Comparison of ENCODE assay signal across 43 cellular contexts in the genomic region with DNA sequence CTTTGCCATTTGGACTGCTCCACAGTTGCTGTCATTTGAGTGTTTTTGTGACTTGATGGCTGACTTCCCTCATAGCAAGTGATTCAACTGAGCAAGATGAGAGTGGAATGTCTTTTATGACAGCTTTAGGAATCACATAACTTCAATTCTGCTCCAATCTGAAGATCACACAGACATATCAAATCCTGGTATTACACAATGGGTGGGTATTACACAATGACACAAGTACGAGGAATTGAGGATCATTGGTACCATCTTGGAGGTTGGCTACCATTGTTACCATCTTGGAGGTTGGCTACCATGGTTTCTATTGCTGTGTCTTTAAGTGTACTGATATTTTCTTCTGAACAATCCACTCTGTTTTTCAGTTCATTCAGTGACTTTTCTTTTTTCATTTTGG. TPM values are rescaled to one million over a fixed set of nuclear protein-coding genes. Genes with fewer than 3 reads are reported as not detected.
"Had no signal": no experiment of that assay in that cellular context is flagged by ENCODE, and none has a peak within 500 bp of the region (broad histone marks: within the 10 kb centered on the region; RNA-seq: fewer than 3 reads in every experiment).

No MANE protein-coding gene starts in this region.

- ATAC-seq: activated naive CD4-positive, alpha-beta T cell treated with anti-CD3 and anti-CD28 coated beads, Interleukin-2, amount 50 U/mL, for 72 hours; activated naive CD8-positive, alpha-beta T cell treated with anti-CD3 and anti-CD28 coated beads, Interleukin-2, amount 50 U/mL, for 24 hours; activated T-cell treated with anti-CD3 and anti-CD28 coated beads, Interleukin-2, amount 50 U/mL, for 4 hours; activated T-cell treated with anti-CD3 and anti-CD28 coated beads, Interleukin-2, amount 50 U/mL, for 72 hours; activated T-helper 17 cell treated with anti-CD3 and anti-CD28 coated beads, Interleukin-2, amount 50 U/mL, for 72 hours; body of pancreas had no signal

- FAIRE-seq: astrocyte, bronchial epithelial cell had no signal

- H3K9me3 ChIP-seq: adrenal gland, ascending aorta, body of pancreas, breast epithelium had no signal

- H3K27ac Mint-ChIP-seq: activated naive CD4-positive, alpha-beta T cell treated with anti-CD3 and anti-CD28 coated beads for 36 hours; activated naive CD4-positive, alpha-beta T cell treated with anti-CD3 and anti-CD28 coated beads, Interleukin-2, amount 10 ng/mL, durations not matched to agents 7 days and 5 days; activated naive CD4-positive, alpha-beta T cell treated with anti-CD3 and anti-CD28 coated beads, Interleukin-2, amount 50 U/mL, for 24 hours; activated naive CD4-positive, alpha-beta T cell treated with anti-CD3 and anti-CD28 coated beads, Interleukin-2, amount 50 U/mL, for 72 hours; activated naive CD8-positive, alpha-beta T cell; activated naive CD8-positive, alpha-beta T cell treated with anti-CD3 and anti-CD28 coated beads for 36 hours; activated naive CD8-positive, alpha-beta T cell treated with anti-CD3 and anti-CD28 coated beads, Interleukin-2, amount 10 ng/mL, durations not matched to agents 7 days and 5 days; activated naive CD8-positive, alpha-beta T cell treated with anti-CD3 and anti-CD28 coated beads, Interleukin-2, amount 50 U/mL, for 24 hours; activated T-cell treated with anti-CD3 and anti-CD28 coated beads, Interleukin-2, amount 50 U/mL, for 24 hours; activated T-cell treated with anti-CD3 and anti-CD28 coated beads, Interleukin-2, amount 50 U/mL, for 72 hours; activated T-helper 1 cell treated with anti-CD3 and anti-CD28 coated beads, Interleukin-12 subunit alpha, Interleukin-12 subunit beta, Interleukin-2, Interleukin-4 antibody, amounts not matched to agents 30 ng/mL and 10 ng/mL and 1 ng/mL, durations not matched to agents 14 hours and 24 hours and 36 hours; activated T-helper 17 cell treated with anti-CD3 and anti-CD28 coated beads, Interleukin-2, amount 50 U/mL, for 72 hours; activated T-helper 2 cell treated with anti-CD3 and anti-CD28 coated beads, Interferon-gamma antibody, Interleukin-2, Interleukin-4, amounts not matched to agents 10 μg/mL and 5 μg/mL and 100 μg/mL, durations not matched to agents 14 hours and 24 hours and 36 hours; brain had no signal

- H3K4me3 ChIP-seq: adrenal gland, ascending aorta, body of pancreas, breast epithelium, cardiac muscle cell had no signal

- H3K4me1 ChIP-seq: adrenal gland, ascending aorta, body of pancreas, breast epithelium had no signal

- DNase-seq: activated effector memory CD4-positive, alpha-beta T cell treated with anti-CD3 and anti-CD28 coated beads, Interleukin-2, amount 50 U/mL, for 16 hours; activated gamma-delta T cell; activated gamma-delta T cell treated with Interleukin-2 at 50 U/mL for 16 hours; activated naive CD4-positive, alpha-beta T cell; activated naive CD4-positive, alpha-beta T cell treated with anti-CD3 and anti-CD28 coated beads for 36 hours; activated naive CD4-positive, alpha-beta T cell treated with anti-CD3 and anti-CD28 coated beads, Interleukin-2, amount 10 ng/mL, durations not matched to agents 7 days and 5 days; activated naive CD4-positive, alpha-beta T cell treated with anti-CD3 and anti-CD28 coated beads, Interleukin-2, amount 50 U/mL, for 16 hours; activated naive CD4-positive, alpha-beta T cell treated with Interleukin-2 at 50 U/mL for 16 hours; activated naive CD8-positive, alpha-beta T cell treated with anti-CD3 and anti-CD28 coated beads for 36 hours; activated naive CD8-positive, alpha-beta T cell treated with anti-CD3 and anti-CD28 coated beads, Interleukin-2, amount 10 ng/mL, durations not matched to agents 7 days and 5 days; activated naive CD8-positive, alpha-beta T cell treated with anti-CD3 and anti-CD28 coated beads, Interleukin-2, amount 50 U/mL, for 24 hours; activated T-cell treated with anti-CD3 and anti-CD28 coated beads, Interleukin-2, amount 50 U/mL, for 1 hour; activated T-cell treated with anti-CD3 and anti-CD28 coated beads, Interleukin-2, amount 50 U/mL, for 24 hours; activated T-cell treated with anti-CD3 and anti-CD28 coated beads, Interleukin-2, amount 50 U/mL, for 4 hours; activated T-cell treated with anti-CD3 and anti-CD28 coated beads, Interleukin-2, amount 50 U/mL, for 48 hours; activated T-cell treated with anti-CD3 and anti-CD28 coated beads, Interleukin-2, amount 50 U/mL, for 72 hours; adrenal gland; amniotic stem cell; amygdala; anterior cingulate cortex; aorta; body of pancreas; brain microvascular endothelial cell; caudate nucleus; central memory CD4-positive, alpha-beta T cell; cerebellar nuclear complex had no signal

- H3K27me3 ChIP-seq: adrenal gland, ascending aorta, body of pancreas, brain microvascular endothelial cell, breast epithelium, cardiac muscle cell had no signal

- H3K9me3 Mint-ChIP-seq: activated naive CD4-positive, alpha-beta T cell treated with anti-CD3 and anti-CD28 coated beads for 36 hours; activated naive CD4-positive, alpha-beta T cell treated with anti-CD3 and anti-CD28 coated beads, Interleukin-2, amount 10 ng/mL, durations not matched to agents 7 days and 5 days; activated naive CD4-positive, alpha-beta T cell treated with anti-CD3 and anti-CD28 coated beads, Interleukin-2, amount 50 U/mL, for 24 hours; activated naive CD8-positive, alpha-beta T cell treated with anti-CD3 and anti-CD28 coated beads, Interleukin-2, amount 10 ng/mL, durations not matched to agents 7 days and 5 days; activated T-cell treated with anti-CD3 and anti-CD28 coated beads, Interleukin-2, amount 50 U/mL, for 4 hours; activated T-helper 1 cell treated with anti-CD3 and anti-CD28 coated beads, Interleukin-12 subunit alpha, Interleukin-12 subunit beta, Interleukin-2, Interleukin-4 antibody, amounts not matched to agents 30 ng/mL and 10 ng/mL and 1 ng/mL, durations not matched to agents 14 hours and 24 hours and 36 hours; activated T-helper 17 cell treated with anti-CD3 and anti-CD28 coated beads, Interleukin-2, amount 50 U/mL, for 72 hours; activated T-helper 2 cell treated with anti-CD3 and anti-CD28 coated beads, Interferon-gamma antibody, Interleukin-2, Interleukin-4, amounts not matched to agents 10 μg/mL and 5 μg/mL and 100 μg/mL, durations not matched to agents 14 hours and 24 hours and 36 hours; central memory CD8-positive, alpha-beta T cell had no signal

- H3K36me3 ChIP-seq: adrenal gland, ascending aorta, brain microvascular endothelial cell, breast epithelium, cardiac muscle cell had no signal

- H3K4me1 Mint-ChIP-seq: activated naive CD4-positive, alpha-beta T cell treated with anti-CD3 and anti-CD28 coated beads, Interleukin-2, amount 10 ng/mL, durations not matched to agents 7 days and 5 days; activated naive CD4-positive, alpha-beta T cell treated with anti-CD3 and anti-CD28 coated beads, Interleukin-2, amount 50 U/mL, for 24 hours; activated naive CD8-positive, alpha-beta T cell treated with anti-CD3 and anti-CD28 coated beads for 36 hours; activated naive CD8-positive, alpha-beta T cell treated with anti-CD3 and anti-CD28 coated beads, Interleukin-2, amount 10 ng/mL, durations not matched to agents 7 days and 5 days; activated naive CD8-positive, alpha-beta T cell treated with anti-CD3 and anti-CD28 coated beads, Interleukin-2, amount 50 U/mL, for 24 hours; activated T-helper 17 cell treated with anti-CD3 and anti-CD28 coated beads, Interleukin-2, amount 50 U/mL, for 72 hours; brain; central memory CD8-positive, alpha-beta T cell had no signal

- H3K4me3 Mint-ChIP-seq: activated naive CD4-positive, alpha-beta T cell treated with anti-CD3 and anti-CD28 coated beads for 36 hours; activated naive CD4-positive, alpha-beta T cell treated with anti-CD3 and anti-CD28 coated beads, Interleukin-2, amount 10 ng/mL, durations not matched to agents 7 days and 5 days; activated naive CD4-positive, alpha-beta T cell treated with anti-CD3 and anti-CD28 coated beads, Interleukin-2, amount 50 U/mL, for 24 hours; activated naive CD8-positive, alpha-beta T cell; activated naive CD8-positive, alpha-beta T cell treated with anti-CD3 and anti-CD28 coated beads for 36 hours; activated naive CD8-positive, alpha-beta T cell treated with anti-CD3 and anti-CD28 coated beads, Interleukin-2, amount 10 ng/mL, durations not matched to agents 7 days and 5 days; activated naive CD8-positive, alpha-beta T cell treated with anti-CD3 and anti-CD28 coated beads, Interleukin-2, amount 50 U/mL, for 24 hours; activated T-cell treated with anti-CD3 and anti-CD28 coated beads, Interleukin-2, amount 50 U/mL, for 24 hours; activated T-cell treated with anti-CD3 and anti-CD28 coated beads, Interleukin-2, amount 50 U/mL, for 4 hours; activated T-cell treated with anti-CD3 and anti-CD28 coated beads, Interleukin-2, amount 50 U/mL, for 72 hours; activated T-helper 1 cell treated with anti-CD3 and anti-CD28 coated beads, Interleukin-12 subunit alpha, Interleukin-12 subunit beta, Interleukin-2, Interleukin-4 antibody, amounts not matched to agents 30 ng/mL and 10 ng/mL and 1 ng/mL, durations not matched to agents 14 hours and 24 hours and 36 hours; activated T-helper 17 cell treated with anti-CD3 and anti-CD28 coated beads, Interleukin-2, amount 50 U/mL, for 72 hours; brain; central memory CD8-positive, alpha-beta T cell had no signal

- H3K36me3 Mint-ChIP-seq: activated naive CD4-positive, alpha-beta T cell treated with anti-CD3 and anti-CD28 coated beads, Interleukin-2, amount 10 ng/mL, durations not matched to agents 7 days and 5 days; activated naive CD4-positive, alpha-beta T cell treated with anti-CD3 and anti-CD28 coated beads, Interleukin-2, amount 50 U/mL, for 24 hours; activated naive CD8-positive, alpha-beta T cell treated with anti-CD3 and anti-CD28 coated beads for 36 hours; activated naive CD8-positive, alpha-beta T cell treated with anti-CD3 and anti-CD28 coated beads, Interleukin-2, amount 10 ng/mL, durations not matched to agents 7 days and 5 days; brain had no signal

- H3K27ac ChIP-seq: adrenal gland, ascending aorta, body of pancreas, brain microvascular endothelial cell, breast epithelium, cardiac muscle cell had no signal

RNA-seq across cellular contexts. Expression of gene TSHB, which starts 8.5 kb away (rescaled TPM):
- total RNA-seq: activated naive CD4-positive, alpha-beta T cell treated with anti-CD3 and anti-CD28 coated beads for 36 hours; activated naive CD4-positive, alpha-beta T cell treated with anti-CD3 and anti-CD28 coated beads, Interleukin-2, amount 50 U/mL, for 72 hours; activated naive CD8-positive, alpha-beta T cell treated with anti-CD3 and anti-CD28 coated beads for 36 hours; activated naive CD8-positive, alpha-beta T cell treated with anti-CD3 and anti-CD28 coated beads, Interleukin-2, amount 10 ng/mL, durations not matched to agents 7 days and 5 days; activated T-cell treated with anti-CD3 and anti-CD28 coated beads, Interleukin-2, amount 50 U/mL, for 4 hours; activated T-cell treated with anti-CD3 and anti-CD28 coated beads, Interleukin-2, amount 50 U/mL, for 72 hours; activated T-helper 1 cell treated with anti-CD3 and anti-CD28 coated beads, Interleukin-12 subunit alpha, Interleukin-12 subunit beta, Interleukin-2, Interleukin-4 antibody, amounts not matched to agents 30 ng/mL and 10 ng/mL and 1 ng/mL, durations not matched to agents 14 hours and 24 hours and 36 hours; activated T-helper 17 cell treated with anti-CD3 and anti-CD28 coated beads, Interleukin-2, amount 50 U/mL, for 72 hours; activated T-helper 2 cell treated with anti-CD3 and anti-CD28 coated beads, Interferon-gamma antibody, Interleukin-2, Interleukin-4, amounts not matched to agents 10 μg/mL and 5 μg/mL and 100 μg/mL, durations not matched to agents 14 hours and 24 hours and 36 hours; adrenal gland; aorta; ascending aorta; astrocyte; body of pancreas; breast epithelium; bronchial epithelial cell; cardiac muscle cell; cardiac septum; cerebellum; chondrocyte had no signal
- polyA plus RNA-seq: adipose tissue, adrenal gland, aorta, cardiac muscle cell had no signal
